Comparison of ENCODE assay signal across 18 cellular contexts in genomic region chr19:46755853-46756543, GRCh38. TPM values are rescaled to one million over a fixed set of nuclear protein-coding genes. Genes with fewer than 3 reads are reported as not detected.
DNase-seq lines count a peak whose midpoint lies in the region; ATAC-seq, FAIRE-seq and TF ChIP-seq lines count a peak whose summit lies in the region.
"Had no signal": no experiment of that assay in that cellular context is flagged by ENCODE, and none has a peak within 500 bp of the region (broad histone marks: within the 10 kb centered on the region; RNA-seq: fewer than 3 reads in every experiment).

No MANE protein-coding gene starts in this region.

- in situ Hi-C loops in IMR-90 (cut with MboI; ENCODE audit: low sequenced_read_pairs), result loop anchor here (5.0 kb wide), 2 partner anchors 86 to 231 kb away; no protein-coding TSS in a partner anchor

- no peak for TF ChIP-seq RAD21 in IMR-90 (IDR thresholded peaks at IDR 0.05; ENCODE audit: low read length)

- no peak overlapping the region for H3K14ac ChIP-seq in IMR-90 (replicated peaks; ENCODE audit: low read depth, low read length)

- no peak overlapping the region for H2BK15ac ChIP-seq in IMR-90 (ENCODE audit: low read depth, low read length)

- H3K36me3 ChIP-seq in IMR-90 (ENCODE audit: control insufficient read depth, insufficient read depth, low read length) (peaks cover 20% of the 10 kb centered on the region), endothelial cell of umbilical vein (ENCODE audit: control insufficient read depth in 2 of 2, extremely low read depth in 1 of 2, insufficient read depth in 2 of 2, low read length in 2 of 2) (peaks cover 0 to 2% of the 10 kb centered on the region in 2 experiments), osteoblast (ENCODE audit: insufficient read depth, low read length) (peaks cover 24% of the 10 kb centered on the region), upper lobe of right lung (no peaks in the 10 kb centered on the region), smooth muscle cell (ENCODE audit: low read depth) (no peaks in the 10 kb centered on the region)

- POLR2A ChIA-PET in IMR-90 (lab: Charles Lee; ENCODE audit: unreplicated experiment) (no interaction called here), endothelial cell of umbilical vein (lab: Charles Lee) (no interaction called here)

- ATAC-seq in IMR-90 (ENCODE audit: low read depth) (no peak), upper lobe of right lung (no peak)

- dilution Hi-C loops in IMR-90 (cut with HindIII; ENCODE audit: low sequenced_read_pairs, unreplicated experiment), result no loop called here
- dilution Hi-C loops in endothelial cell of umbilical vein (cut with MboI; ENCODE audit: extremely low pct_ligation_motif_present, low sequenced_read_pairs), result no loop called here

- FAIRE-seq in endothelial cell of umbilical vein (lab: Jason Lieb, UNC), result no peak
- FAIRE-seq in HTR-8/SVneo (lab: Jason Lieb, UNC), result no peak

- TF ChIP-seq POLR2A in IMR-90 (IDR thresholded peaks at IDR 0.05; ENCODE audit: low read depth, low read length), result no peak
- no peak for TF ChIP-seq POLR2A in endothelial cell of umbilical vein (IDR thresholded peaks at IDR 0.05; ENCODE audit: low read depth, low read length)

- H3K4me3 ChIP-seq in IMR-90 (ENCODE audit: insufficient read depth, low read depth, low read length), result no peak overlapping the region
- no peak overlapping the region for H3K4me3 ChIP-seq in endothelial cell of umbilical vein (replicated peaks in 1 of 3; ENCODE audit: insufficient read depth in 1 of 3, low read depth in 1 of 3, low read length in 3 of 3)
- no peak overlapping the region for H3K4me3 ChIP-seq in osteoblast (ENCODE audit: insufficient read depth, low read length)
- H3K4me3 ChIP-seq in upper lobe of right lung, result no peak overlapping the region
- H3K4me3 ChIP-seq in smooth muscle cell, result no peak overlapping the region
- H3K4me3 ChIP-seq: HAP-1 had no signal

- peaks cover 9% of the 10 kb centered on the region for H3K9me1 ChIP-seq in IMR-90 (ENCODE audit: insufficient read depth, low read length)
- no peaks in the 10 kb centered on the region for H3K9me1 ChIP-seq in endothelial cell of umbilical vein (replicated peaks; ENCODE audit: control insufficient read depth, extremely low read depth, insufficient read depth, low read length)

- H3K27me3 ChIP-seq in IMR-90 (ENCODE audit: control insufficient read depth, insufficient read depth, low read length) (no peaks in the 10 kb centered on the region), endothelial cell of umbilical vein (ENCODE audit: control insufficient read depth in 2 of 2, insufficient read depth in 2 of 2, low read length in 2 of 2) (no peaks in the 10 kb centered on the region), osteoblast (ENCODE audit: insufficient read depth, low read length) (no peaks in the 10 kb centered on the region), upper lobe of right lung (no peaks in the 10 kb centered on the region), smooth muscle cell (ENCODE audit: low read depth) (no peaks in the 10 kb centered on the region)

- DNase-seq in IMR-90 (no peak), endothelial cell of umbilical vein (ENCODE audit: low read depth, low spot score) (no peak), osteoblast (ENCODE audit: insufficient read length, low spot score, missing footprints) (peak; percentile 42), upper lobe of right lung (no peak), HTR-8/SVneo (ENCODE audit: insufficient read length, low spot score) (no peak), smooth muscle cell (lab: John Stamatoyannopoulos, UW; ENCODE audit: unreplicated experiment) (no peak)
- no peak for DNase-seq in activated T-cell treated with anti-CD3 and anti-CD28 coated beads, Interleukin-2, amount 50 U/mL, for 1 hour
- DNase-seq: Caco-2; CD4-positive, CD25-positive, alpha-beta regulatory T cell; KG1; NCI-H1417 treated with DMSO at 0.1 percent for 48 hours; NCI-H1930; NCI-H2171; NCI-H446; NCI-H69; NK-92 treated with Interleukin-12 subunit alpha and Interleukin-12 subunit beta, amount 100 ng/mL, for 24 hours; SIG-M5 had no signal

- no peak overlapping the region for H4K91ac ChIP-seq in IMR-90 (ENCODE audit: insufficient read depth, low read depth, low read length)

- no peak overlapping the region for H3K27ac ChIP-seq in IMR-90 (ENCODE audit: insufficient read depth, low read length)
- H3K27ac ChIP-seq in endothelial cell of umbilical vein (ENCODE audit: insufficient read depth, low read depth, low read length), result no peak overlapping the region
- H3K27ac ChIP-seq in osteoblast (ENCODE audit: low read depth, low read length), result no peak overlapping the region
- H3K27ac ChIP-seq in upper lobe of right lung, result peak overlapping the region; percentile 37
- H3K27ac ChIP-seq in smooth muscle cell (ENCODE audit: low read depth), result no peak overlapping the region

- BruUV-seq in IMR-90 (replicated peaks; lab: Mats Ljungman, UMichigan) (no TSS peak), endothelial cell of umbilical vein (replicated peaks; lab: Mats Ljungman, UMichigan) (no TSS peak)

- H3K9me3 ChIP-seq in IMR-90 (ENCODE audit: control insufficient read depth, insufficient read depth, low read length), result no peaks in the 10 kb centered on the region
- H3K9me3 ChIP-seq in endothelial cell of umbilical vein (replicated peaks; ENCODE audit: control insufficient read depth, insufficient read depth, low read length), result no peaks in the 10 kb centered on the region
- H3K9me3 ChIP-seq in osteoblast (ENCODE audit: low read depth, low read length), result no peaks in the 10 kb centered on the region
- no peaks in the 10 kb centered on the region for H3K9me3 ChIP-seq in upper lobe of right lung
- no peaks in the 10 kb centered on the region for H3K9me3 ChIP-seq in smooth muscle cell (replicated peaks; ENCODE audit: low read depth)
- H3K9me3 ChIP-seq: Caco-2, HAP-1 had no signal

- H3K23ac ChIP-seq in IMR-90 (ENCODE audit: low read depth, low read length), result no peak overlapping the region

- no peak overlapping the region for H2AFZ ChIP-seq in IMR-90 (replicated peaks; ENCODE audit: low read length, poor library complexity)
- peak overlapping the region; percentile 37 for H2AFZ ChIP-seq in endothelial cell of umbilical vein (ENCODE audit: low read depth, low read length)
- H2AFZ ChIP-seq in osteoblast (ENCODE audit: low read length), result no peak overlapping the region
- H2AFZ ChIP-seq in smooth muscle cell (ENCODE audit: low read depth), result no peak overlapping the region

- H2BK5ac ChIP-seq in IMR-90 (ENCODE audit: low read depth, low read length, poor library complexity, severe bottlenecking), result no peak overlapping the region

- H3K4ac ChIP-seq in IMR-90 (ENCODE audit: low read depth, low read length), result no peak overlapping the region

- H4K20me1 ChIP-seq in IMR-90 (ENCODE audit: insufficient read depth, low read length) (peaks cover 17% of the 10 kb centered on the region), endothelial cell of umbilical vein (replicated peaks; ENCODE audit: control insufficient read depth, extremely low read depth, insufficient read depth, low read length) (no peaks in the 10 kb centered on the region), osteoblast (ENCODE audit: insufficient read depth, low read length) (no peaks in the 10 kb centered on the region), smooth muscle cell (ENCODE audit: low read depth) (peaks cover 12% of the 10 kb centered on the region)

- H3K79me1 ChIP-seq in IMR-90 (ENCODE audit: low read depth in 1 of 2, low read length in 2 of 2), result peaks cover 8 to 29% of the 10 kb centered on the region in 2 experiments; a peak in 2 of 4 replicates

- no peak overlapping the region for H3K56ac ChIP-seq in IMR-90 (ENCODE audit: extremely low read depth, insufficient read depth, low read length)

- CTCF ChIA-PET in IMR-90 (lab: Yijun Ruan, JAX) (interaction anchor here (0.9 to 1.1 kb wide), 2 partner anchors 84 to 85 kb away, joined by 3 to 5 read pairs; no protein-coding TSS in a partner anchor), endothelial cell of umbilical vein (lab: Charles Lee) (interaction anchor here (0.5 to 6.3 kb wide), 9 partner anchors 10 to 235 kb away, joined by 3 to 128 read pairs (median 4); partner anchors contain the start of genes FKRP and PTGIR)

- H3K4me1 ChIP-seq in IMR-90 (ENCODE audit: control insufficient read depth, insufficient read depth, low read length) (peaks cover 12% of the 10 kb centered on the region), endothelial cell of umbilical vein (ENCODE audit: control insufficient read depth, extremely low read depth, insufficient read depth, low read length) (peaks cover 27% of the 10 kb centered on the region), osteoblast (ENCODE audit: insufficient read depth, low read length) (peaks cover 26% of the 10 kb centered on the region), upper lobe of right lung (peaks cover 18% of the 10 kb centered on the region), smooth muscle cell (ENCODE audit: low read depth) (no peaks in the 10 kb centered on the region)
- H3K4me1 ChIP-seq: Caco-2, HAP-1 had no signal

- peaks cover 7% of the 10 kb centered on the region for H3F3A ChIP-seq in smooth muscle cell (ENCODE audit: low read depth)

- WGBS in IMR-90 (ENCODE audit: extremely low coverage in 2 of 2, insufficient read length in 1 of 2), 2 experiments, result 87% methylated on average over 70 of the region's 86 CpGs; no CpG with 5 or more reads in 1 of the 2 experiments
- WGBS in smooth muscle cell (ENCODE audit: low lambda C conversion rate), result over 99% methylated on average over 86 of the region's 86 CpGs

- H2AK9ac ChIP-seq in IMR-90 (replicated peaks; ENCODE audit: low read depth, low read length, poor library complexity), result no peak overlapping the region

- no peaks in the 10 kb centered on the region for H3K79me2 ChIP-seq in endothelial cell of umbilical vein (ENCODE audit: control insufficient read depth, insufficient read depth, low read length)
- peaks cover 5% of the 10 kb centered on the region for H3K79me2 ChIP-seq in osteoblast (ENCODE audit: insufficient read depth, low read length)
- H3K79me2 ChIP-seq in smooth muscle cell (ENCODE audit: low read depth), result no peaks in the 10 kb centered on the region

- H2BK20ac ChIP-seq in IMR-90 (ENCODE audit: low read depth, low read length), result no peak overlapping the region

- H4K5ac ChIP-seq in IMR-90 (ENCODE audit: low read depth, low read length), result no peak overlapping the region

- H3K4me2 ChIP-seq in IMR-90 (ENCODE audit: low read depth, low read length) (no peak overlapping the region), endothelial cell of umbilical vein (ENCODE audit: insufficient read depth, low read length) (no peak overlapping the region), osteoblast (ENCODE audit: insufficient read depth, low read length) (no peak overlapping the region), smooth muscle cell (no peak overlapping the region)

- no peak overlapping the region for H3K18ac ChIP-seq in IMR-90 (ENCODE audit: low read depth, low read length)

- intact Hi-C loops in IMR-90 (cut with micrococcal nuclease) (loop anchor here (2.0 kb wide), 1 partner anchor 235 kb away; no protein-coding TSS in a partner anchor), endothelial cell of umbilical vein (cut with micrococcal nuclease) (loop anchor here (1.0 kb wide), 1 partner anchor 30 kb away; no protein-coding TSS in a partner anchor), upper lobe of right lung (cut with DNase I) (loop anchor here (5.0 kb wide), 1 partner anchor 86 kb away; no protein-coding TSS in a partner anchor)

- peak overlapping the region; percentile 35; the same call in 1 of the 2 replicates for H2AK5ac ChIP-seq in IMR-90 (ENCODE audit: low read depth, low read length)

- no peak overlapping the region for H2BK120ac ChIP-seq in IMR-90 (ENCODE audit: low read depth, low read length)

- H3K9ac ChIP-seq in IMR-90 (ENCODE audit: low read depth, low read length) (no peak overlapping the region), endothelial cell of umbilical vein (replicated peaks; ENCODE audit: extremely low read depth, insufficient read depth, low read length) (no peak overlapping the region), smooth muscle cell (ENCODE audit: low read depth) (no peak overlapping the region)

- no peak for TF ChIP-seq CTCF in IMR-90 (conservative IDR thresholded peaks at IDR 0.05; ENCODE audit: low read depth, low read length)
- TF ChIP-seq CTCF in endothelial cell of umbilical vein (IDR thresholded peaks at IDR 0.05; ENCODE audit: extremely low read depth in 1 of 2, insufficient read depth in 1 of 2, low read depth in 1 of 2, low read length in 2 of 2), result no peak
- no peak for TF ChIP-seq CTCF in osteoblast (IDR thresholded peaks at IDR 0.05; ENCODE audit: extremely low read depth, low read depth, low read length)
- TF ChIP-seq CTCF in upper lobe of right lung (IDR thresholded peaks at IDR 0.05), result no peak
- no peak for TF ChIP-seq CTCF in smooth muscle cell (IDR thresholded peaks at IDR 0.05; ENCODE audit: borderline replicate concordance, insufficient read depth, poor library complexity, severe bottlenecking)

- no peak overlapping the region for H4K8ac ChIP-seq in IMR-90 (ENCODE audit: low read depth in 2 of 2, low read length in 2 of 2)

RNA-seq across cellular contexts. Expression of gene STRN4, which starts 9.7 kb away (rescaled TPM):
- total RNA-seq in IMR-90 (2012; rRNA removed) (36.7 and 37.8 TPM in 2 replicates), endothelial cell of umbilical vein (108 and 116 TPM in 2 replicates), osteoblast (56.3 and 56.5 TPM in 2 replicates), upper lobe of right lung (68.5 TPM), smooth muscle cell (47.1 and 55.7 TPM in 2 replicates)
- polyA plus RNA-seq in IMR-90 (2012; rRNA removed) (112 and 127 TPM in 2 replicates), endothelial cell of umbilical vein (144 and 179 TPM in 2 replicates), smooth muscle cell (69.1 and 72.1 TPM in 2 replicates)
- polyA plus RNA-seq in IMR-90 (2012; cell fraction: cytosol; rRNA removed), result 111 and 127 TPM in 2 replicates
- 158 and 365 TPM in 2 replicates for polyA plus RNA-seq in IMR-90 (2012; cell fraction: nucleus; rRNA removed; ENCODE audit: low replicate concordance)
- 87.1 and 114 TPM in 2 replicates for polyA plus RNA-seq in endothelial cell of umbilical vein (2011; cell fraction: cytosol; rRNA removed)
- polyA plus RNA-seq in endothelial cell of umbilical vein (2011; cell fraction: nucleus; rRNA removed), result 179 and 227 TPM in 2 replicates
- 54.6 and 71.2 TPM in 2 replicates for polyA plus RNA-seq in endothelial cell of umbilical vein (2012)
- 86.7 and 114 TPM in 2 replicates for polyA minus RNA-seq in endothelial cell of umbilical vein
- polyA minus RNA-seq in endothelial cell of umbilical vein (2011; cell fraction: cytosol; rRNA and poly(A)+ RNA removed), result 31.5 TPM
- polyA minus RNA-seq in endothelial cell of umbilical vein (2011; cell fraction: nucleus; rRNA and poly(A)+ RNA removed), result 65.9 and 118 TPM in 2 replicates

RNA-seq across cellular contexts. Expression of gene FKRP, which starts 10.1 kb away (rescaled TPM):
- total RNA-seq in IMR-90 (2012; rRNA removed) (5.8 and 6.1 TPM in 2 replicates), endothelial cell of umbilical vein (28.6 and 32.8 TPM in 2 replicates), osteoblast (18.0 and 18.5 TPM in 2 replicates), upper lobe of right lung (14.2 TPM), smooth muscle cell (13.8 and 35.2 TPM in 2 replicates)
- polyA plus RNA-seq in IMR-90 (2012; rRNA removed) (25.3 and 28.5 TPM in 2 replicates), endothelial cell of umbilical vein (31.5 and 33.5 TPM in 2 replicates), smooth muscle cell (18.9 and 27.2 TPM in 2 replicates)
- 22.3 and 36.1 TPM in 2 replicates for polyA plus RNA-seq in IMR-90 (2012; cell fraction: cytosol; rRNA removed)
- polyA plus RNA-seq in IMR-90 (2012; cell fraction: nucleus; rRNA removed; ENCODE audit: low replicate concordance), result 50.3 and 64.5 TPM in 2 replicates
- polyA plus RNA-seq in endothelial cell of umbilical vein (2011; cell fraction: cytosol; rRNA removed), result 14.6 and 23.7 TPM in 2 replicates
- polyA plus RNA-seq in endothelial cell of umbilical vein (2011; cell fraction: nucleus; rRNA removed), result 49.9 and 63.7 TPM in 2 replicates
- 23.5 and 24.5 TPM in 2 replicates for polyA plus RNA-seq in endothelial cell of umbilical vein (2012)
- 15.9 and 23.2 TPM in 2 replicates for polyA minus RNA-seq in endothelial cell of umbilical vein
- polyA minus RNA-seq in endothelial cell of umbilical vein (2011; cell fraction: cytosol; rRNA and poly(A)+ RNA removed), result 3.3 TPM
- 14.5 and 18.0 TPM in 2 replicates for polyA minus RNA-seq in endothelial cell of umbilical vein (2011; cell fraction: nucleus; rRNA and poly(A)+ RNA removed)

RNA-seq across cellular contexts. Expression of gene SLC1A5, which starts 32.4 kb away (rescaled TPM):
- 105 and 142 TPM in 2 replicates for total RNA-seq in IMR-90 (2012; rRNA removed)
- 155 and 171 TPM in 2 replicates for polyA plus RNA-seq in IMR-90 (2012; rRNA removed)
- polyA plus RNA-seq in IMR-90 (2012; cell fraction: cytosol; rRNA removed), result 117 and 213 TPM in 2 replicates
- polyA plus RNA-seq in IMR-90 (2012; cell fraction: nucleus; rRNA removed; ENCODE audit: low replicate concordance), result 88.4 and 128 TPM in 2 replicates
- total RNA-seq in endothelial cell of umbilical vein, result 105 and 114 TPM in 2 replicates
- polyA plus RNA-seq in endothelial cell of umbilical vein, result 114 TPM in 2 replicates
- polyA plus RNA-seq in endothelial cell of umbilical vein (2011; cell fraction: cytosol; rRNA removed), result 73.3 and 75.0 TPM in 2 replicates
- 43.7 and 51.1 TPM in 2 replicates for polyA plus RNA-seq in endothelial cell of umbilical vein (2011; cell fraction: nucleus; rRNA removed)
- polyA plus RNA-seq in endothelial cell of umbilical vein (2012), result 86.6 and 87.7 TPM in 2 replicates
- polyA minus RNA-seq in endothelial cell of umbilical vein, result 127 and 137 TPM in 2 replicates
- polyA minus RNA-seq in endothelial cell of umbilical vein (2011; cell fraction: cytosol; rRNA and poly(A)+ RNA removed), result 98.2 TPM
- 22.9 and 25.6 TPM in 2 replicates for polyA minus RNA-seq in endothelial cell of umbilical vein (2011; cell fraction: nucleus; rRNA and poly(A)+ RNA removed)
- total RNA-seq in osteoblast, result 274 and 354 TPM in 2 replicates
- 133 TPM for total RNA-seq in upper lobe of right lung
- 101 TPM in 2 replicates for total RNA-seq in smooth muscle cell
- 224 and 231 TPM in 2 replicates for polyA plus RNA-seq in smooth muscle cell

RNA-seq across cellular contexts. Expression of gene PRKD2, which starts 39.1 kb away (rescaled TPM):
- 9.9 and 10.0 TPM in 2 replicates for total RNA-seq in IMR-90 (2012; rRNA removed)
- polyA plus RNA-seq in IMR-90 (2012; rRNA removed), result 18.8 and 19.6 TPM in 2 replicates
- 8.8 and 25.6 TPM in 2 replicates for polyA plus RNA-seq in IMR-90 (2012; cell fraction: cytosol; rRNA removed)
- polyA plus RNA-seq in IMR-90 (2012; cell fraction: nucleus; rRNA removed; ENCODE audit: low replicate concordance), result 44.4 and 97.9 TPM in 2 replicates
- total RNA-seq in endothelial cell of umbilical vein, result 94.9 and 101 TPM in 2 replicates
- polyA plus RNA-seq in endothelial cell of umbilical vein, result 40.4 and 42.4 TPM in 2 replicates
- 34.8 and 36.2 TPM in 2 replicates for polyA plus RNA-seq in endothelial cell of umbilical vein (2011; cell fraction: cytosol; rRNA removed)
- 69.1 and 74.5 TPM in 2 replicates for polyA plus RNA-seq in endothelial cell of umbilical vein (2011; cell fraction: nucleus; rRNA removed)
- 45.1 and 54.6 TPM in 2 replicates for polyA plus RNA-seq in endothelial cell of umbilical vein (2012)
- polyA minus RNA-seq in endothelial cell of umbilical vein, result 43.7 and 55.6 TPM in 2 replicates
- polyA minus RNA-seq in endothelial cell of umbilical vein (2011; cell fraction: cytosol; rRNA and poly(A)+ RNA removed), result 10.0 TPM
- 22.5 and 33.7 TPM in 2 replicates for polyA minus RNA-seq in endothelial cell of umbilical vein (2011; cell fraction: nucleus; rRNA and poly(A)+ RNA removed)
- 9.0 and 9.4 TPM in 2 replicates for total RNA-seq in osteoblast
- 58.9 TPM for total RNA-seq in upper lobe of right lung
- total RNA-seq in smooth muscle cell, result 8.6 and 24.2 TPM in 2 replicates
- polyA plus RNA-seq in smooth muscle cell, result 34.6 and 45.9 TPM in 2 replicates
